Comparison of ENCODE assay signal across 27 cellular contexts in genomic region chr10:72068126-72068765, GRCh38. TPM values are rescaled to one million over a fixed set of nuclear protein-coding genes. Genes with fewer than 3 reads are reported as not detected.
DNase-seq lines count a peak whose midpoint lies in the region; ATAC-seq and TF ChIP-seq lines count a peak whose summit lies in the region.
"Had no signal": no experiment of that assay in that cellular context is flagged by ENCODE, and none has a peak within 500 bp of the region (broad histone marks: within the 10 kb centered on the region; RNA-seq: fewer than 3 reads in every experiment).

No MANE protein-coding gene starts in this region.

- intact Hi-C loops in CD4-positive, alpha-beta memory T cell (cut with micrococcal nuclease) = no loop called here

- H3K4me3 ChIP-seq in CD4-positive, alpha-beta memory T cell (ENCODE audit: low read length in 2 of 2) = no peak overlapping the region
- H3K4me3 ChIP-seq: lung, psoas muscle, skin epidermis had no signal

- no peaks in the 10 kb centered on the region for H3K9me3 Mint-ChIP-seq in T-helper 2 cell treated with Interferon-gamma antibody and Interleukin-4, amounts not matched to agents 5 μg/mL and 100 μg/mL, for 36 hours
- peaks cover 0 to 18% (median 0%) of the 10 kb centered on the region in 8 donors for H3K9me3 Mint-ChIP-seq in CD4-positive, alpha-beta memory T cell
- no peaks in the 10 kb centered on the region for H3K9me3 Mint-ChIP-seq in activated naive CD8-positive, alpha-beta T cell treated with anti-CD3 and anti-CD28 coated beads, Interleukin-2, amount 10 ng/mL, durations not matched to agents 7 days and 5 days
- H3K9me3 Mint-ChIP-seq in nephron progenitor cell = no peaks in the 10 kb centered on the region
- H3K9me3 Mint-ChIP-seq: H9, T-cell had no signal

- no peak for ATAC-seq in activated naive CD8-positive, alpha-beta T cell treated with anti-CD3 and anti-CD28 coated beads, Interleukin-2, amount 10 ng/mL, durations not matched to agents 7 days and 5 days (ENCODE audit: low read depth)
- ATAC-seq: PC-3 had no signal

- POLR2A ChIA-PET in CD4-positive, alpha-beta memory T cell (lab: Charles Lee; ENCODE audit: partially characterized antibody) = interaction anchor here (0.8 to 22.3 kb wide), 4 partner anchors 10 to 40 kb away, joined by 3 to 329 read pairs (median 43); partner anchors contain the start of gene SPOCK2
- POLR2A ChIA-PET in activated naive CD8-positive, alpha-beta T cell treated with anti-CD3 and anti-CD28 coated beads, Interleukin-2, amount 10 ng/mL, durations not matched to agents 7 days and 5 days (lab: Charles Lee) = no interaction called here

- no peak overlapping the region for H3K27ac ChIP-seq in CD4-positive, alpha-beta memory T cell (ENCODE audit: low read depth, low read length)
- H3K27ac ChIP-seq: 22Rv1, KMS-11, psoas muscle, skin epidermis had no signal

- H3K4me1 ChIP-seq in CD4-positive, alpha-beta memory T cell (ENCODE audit: insufficient read depth, low read length) = peaks cover 25% of the 10 kb centered on the region

- no peak for DNase-seq in T-helper 2 cell treated with Interferon-gamma antibody and Interleukin-4, amounts not matched to agents 5 μg/mL and 100 μg/mL, for 36 hours (ENCODE audit: low spot score)
- DNase-seq in T-helper 2 cell = no peak
- peak in 1 of 5 donors; percentile 51 for DNase-seq in CD4-positive, alpha-beta memory T cell
- no peak for DNase-seq in activated naive CD8-positive, alpha-beta T cell treated with anti-CD3 and anti-CD28 coated beads, Interleukin-2, amount 10 ng/mL, durations not matched to agents 7 days and 5 days
- DNase-seq in nephron progenitor cell = no peak
- DNase-seq in mucosa of gallbladder (ENCODE audit: low spot score) = no peak
- DNase-seq in T1000 (lab: John Stamatoyannopoulos, UW) = no peak
- no peak for DNase-seq in anterior cingulate cortex (lab: John Stamatoyannopoulos, UW)
- DNase-seq: AML-193; aorta; cerebellar nuclear complex; effector CD4-positive, alpha-beta T cell; foreskin melanocyte; H9; hypothalamus; MV-4-11; NCI-H187; NCI-H345; PC-3; SIG-M5; stimulated activated CD4-positive, alpha-beta T cell treated with anti-CD3 and anti-CD28 coated beads, Interleukin-2, amount 100 ng/mL, for 48 hours; T-cell had no signal

- H3K27ac Mint-ChIP-seq in T-helper 2 cell treated with Interferon-gamma antibody and Interleukin-4, amounts not matched to agents 5 μg/mL and 100 μg/mL, for 36 hours = peak overlapping the region; percentile 19
- peak overlapping the region in 5 of 7 donors; percentile 38 to 97 (median 52) for H3K27ac Mint-ChIP-seq in CD4-positive, alpha-beta memory T cell
- H3K27ac Mint-ChIP-seq in activated naive CD8-positive, alpha-beta T cell treated with anti-CD3 and anti-CD28 coated beads, Interleukin-2, amount 10 ng/mL, durations not matched to agents 7 days and 5 days = peak overlapping the region; percentile 70
- H3K27ac Mint-ChIP-seq in nephron progenitor cell = peak overlapping the region; percentile 89

- peaks cover 4% of the 10 kb centered on the region for H3K4me1 Mint-ChIP-seq in T-helper 2 cell treated with Interferon-gamma antibody and Interleukin-4, amounts not matched to agents 5 μg/mL and 100 μg/mL, for 36 hours (ENCODE audit: low read depth)
- peaks cover 12 to 30% (median 19%) of the 10 kb centered on the region in 4 donors for H3K4me1 Mint-ChIP-seq in CD4-positive, alpha-beta memory T cell
- peaks cover 17% of the 10 kb centered on the region for H3K4me1 Mint-ChIP-seq in activated naive CD8-positive, alpha-beta T cell treated with anti-CD3 and anti-CD28 coated beads, Interleukin-2, amount 10 ng/mL, durations not matched to agents 7 days and 5 days
- H3K4me1 Mint-ChIP-seq in nephron progenitor cell = peaks cover 83% of the 10 kb centered on the region

- H3K36me3 Mint-ChIP-seq in T-helper 2 cell treated with Interferon-gamma antibody and Interleukin-4, amounts not matched to agents 5 μg/mL and 100 μg/mL, for 36 hours (ENCODE audit: low read depth) = peaks cover 59% of the 10 kb centered on the region
- peaks cover 55 to 86% of the 10 kb centered on the region in 2 donors for H3K36me3 Mint-ChIP-seq in CD4-positive, alpha-beta memory T cell
- peaks cover 33% of the 10 kb centered on the region for H3K36me3 Mint-ChIP-seq in activated naive CD8-positive, alpha-beta T cell treated with anti-CD3 and anti-CD28 coated beads, Interleukin-2, amount 10 ng/mL, durations not matched to agents 7 days and 5 days
- H3K36me3 Mint-ChIP-seq in nephron progenitor cell (ENCODE audit: low read depth) = peaks cover 54% of the 10 kb centered on the region

- no peaks in the 10 kb centered on the region for H3K27me3 ChIP-seq in CD4-positive, alpha-beta memory T cell (ENCODE audit: insufficient read depth, low read length)

- TF ChIP-seq CTCF in nephron progenitor cell (IDR thresholded peaks at IDR 0.05) = no peak

- H3K4me3 Mint-ChIP-seq in T-helper 2 cell treated with Interferon-gamma antibody and Interleukin-4, amounts not matched to agents 5 μg/mL and 100 μg/mL, for 36 hours = no peak overlapping the region
- H3K4me3 Mint-ChIP-seq in CD4-positive, alpha-beta memory T cell = no peak overlapping the region
- no peak overlapping the region for H3K4me3 Mint-ChIP-seq in activated naive CD8-positive, alpha-beta T cell treated with anti-CD3 and anti-CD28 coated beads, Interleukin-2, amount 10 ng/mL, durations not matched to agents 7 days and 5 days
- no peak overlapping the region for H3K4me3 Mint-ChIP-seq in nephron progenitor cell
- H3K4me3 Mint-ChIP-seq: H9 had no signal

- H3K27me3 Mint-ChIP-seq in T-helper 2 cell treated with Interferon-gamma antibody and Interleukin-4, amounts not matched to agents 5 μg/mL and 100 μg/mL, for 36 hours (ENCODE audit: low read depth) = no peaks in the 10 kb centered on the region
- no peaks in the 10 kb centered on the region for H3K27me3 Mint-ChIP-seq in CD4-positive, alpha-beta memory T cell
- H3K27me3 Mint-ChIP-seq in activated naive CD8-positive, alpha-beta T cell treated with anti-CD3 and anti-CD28 coated beads, Interleukin-2, amount 10 ng/mL, durations not matched to agents 7 days and 5 days = no peaks in the 10 kb centered on the region
- peaks cover 7% of the 10 kb centered on the region for H3K27me3 Mint-ChIP-seq in nephron progenitor cell (ENCODE audit: low read depth, poor library complexity)
- H3K27me3 Mint-ChIP-seq: T-cell had no signal

- CTCF ChIA-PET in CD4-positive, alpha-beta memory T cell (lab: Charles Lee; ENCODE audit: partially characterized antibody) = interaction anchor here (1.4 to 6.0 kb wide), 2 partner anchors 19 to 269 kb away, joined by 4 to 30 read pairs; no protein-coding TSS in a partner anchor

- no peaks in the 10 kb centered on the region for H3K9me3 ChIP-seq in CD4-positive, alpha-beta memory T cell (ENCODE audit: control insufficient read depth in 1 of 2, low read length in 2 of 2)
- H3K9me3 ChIP-seq: psoas muscle had no signal

- peaks cover 94% of the 10 kb centered on the region for H3K36me3 ChIP-seq in CD4-positive, alpha-beta memory T cell (ENCODE audit: insufficient read depth, low read length)

RNA-seq across cellular contexts. Expression of gene SPOCK2, which starts 20.1 kb away (rescaled TPM):
- total RNA-seq in CD4-positive, alpha-beta memory T cell = 100 to 1,000 TPM; 552 to 556 TPM
- polyA plus RNA-seq in CD4-positive, alpha-beta memory T cell = 100 to 1,000 TPM; 174 to 260 TPM
- 100 to 1,000 TPM; 370 to 371 TPM for total RNA-seq in activated naive CD8-positive, alpha-beta T cell treated with anti-CD3 and anti-CD28 coated beads, Interleukin-2, amount 10 ng/mL, durations not matched to agents 7 days and 5 days
- total RNA-seq in mucosa of gallbladder = 250 TPM

Comparison
In these comparisons a context has a peak if more than half of its experiments do, and no peak if none do; other contexts are left out.
1. H3K27ac Mint-ChIP-seq: peak in every context shown above with its lines; median percentile 89 in nephron progenitor cell; 70 in activated naive CD8-positive, alpha-beta T cell treated with anti-CD3 and anti-CD28 coated beads, Interleukin-2, amount 10 ng/mL, durations not matched to agents 7 days and 5 days; 52 in CD4-positive, alpha-beta memory T cell; 19 in T-helper 2 cell treated with Interferon-gamma antibody and Interleukin-4, amounts not matched to agents 5 μg/mL and 100 μg/mL, for 36 hours.